8 cellular contexts compared by ENCODE assay signal in the genomic region with DNA sequence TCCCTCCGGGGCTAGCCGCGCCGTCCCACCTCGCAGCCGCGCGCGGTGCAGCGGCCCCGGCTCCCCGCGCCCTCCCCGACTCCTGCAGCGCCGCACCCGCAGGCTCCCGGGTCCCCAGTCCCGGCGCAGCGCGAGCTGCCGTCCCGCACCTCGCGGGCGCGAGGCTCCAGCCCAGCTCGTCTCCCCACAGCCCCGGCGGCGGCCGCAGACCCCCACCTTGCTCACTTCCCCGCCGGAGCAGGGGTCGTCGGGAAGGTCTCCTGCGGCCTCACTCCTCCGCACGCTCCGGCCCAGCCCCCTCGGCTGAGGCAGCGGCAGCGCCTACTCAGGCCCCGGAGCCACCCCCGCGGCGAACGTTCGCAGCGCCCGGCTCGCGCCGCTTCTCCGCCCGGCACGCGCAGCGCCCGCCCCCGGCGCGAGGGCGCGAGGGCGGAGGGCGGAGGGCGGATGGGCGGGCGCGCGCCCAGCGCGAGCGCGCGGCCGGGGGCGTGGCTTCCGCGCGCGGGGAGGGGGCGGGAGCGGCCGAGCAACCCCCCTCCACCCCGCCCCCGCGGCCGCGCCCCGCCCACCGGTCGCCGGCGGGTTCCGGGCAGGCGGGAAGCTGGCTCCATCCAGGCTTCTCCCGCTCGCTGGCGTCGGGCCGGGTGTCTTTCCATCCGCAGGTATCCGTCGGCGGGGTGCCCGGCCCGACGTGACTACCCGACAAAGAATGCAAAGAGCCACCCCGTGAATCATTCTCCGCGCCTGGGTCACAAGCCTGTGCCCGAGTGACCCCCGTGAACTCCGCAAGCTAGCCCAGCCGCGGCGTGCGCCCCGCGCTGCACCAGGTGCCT. TPM values are rescaled to one million over a fixed set of nuclear protein-coding genes. Genes with fewer than 3 reads are reported as not detected.
DNase-seq lines count a peak whose midpoint lies in the region; ATAC-seq and TF ChIP-seq lines count a peak whose summit lies in the region.

A gene (minus strand): TSS at position 408 of the 833 bp plus-strand sequence. CDS start 20,917 bp downstream, outside the sequence.

- DNase-seq in AG08396 (ENCODE audit: low spot score): peak; percentile 94
- peak; percentile 32 to 85 for DNase-seq in NCI-H526 (lab: John Stamatoyannopoulos, UW)
- peak; percentile 64 to 71 for DNase-seq in activated CD4-positive, alpha-beta T cell treated with anti-CD3 and anti-CD28 coated beads, Interleukin-2, amount 50 U/mL, for 4 hours
- DNase-seq in lung (ENCODE audit: low spot score): peak; percentile 76
- DNase-seq in stimulated activated CD4-positive, alpha-beta T cell treated with anti-CD3 and anti-CD28 coated beads, TNF-alpha, amount 100 ng/mL, for 24 hours (ENCODE audit: low read depth in 3 of 3): peak; percentile 35 to 77 (median 55)

- peaks cover 5 to 20% of the 10 kb centered on the region in 2 donors for H3K27me3 ChIP-seq in duodenal mucosa (ENCODE audit: control insufficient read depth in 1 of 2, insufficient read depth in 2 of 2, low read length in 2 of 2)
- no peaks in the 10 kb centered on the region for H3K27me3 ChIP-seq in lung (ENCODE audit: control insufficient read depth, insufficient read depth)

- H3K27ac ChIP-seq in duodenal mucosa (ENCODE audit: low read depth, low read length): peak within 1 kb of the TSS; percentile 61
- H3K27ac ChIP-seq in lung (ENCODE audit: low read depth in 1 of 2, low read length in 1 of 2): peak within 1 kb of the TSS; percentile 91 to 94

- H3K9ac ChIP-seq in duodenal mucosa (ENCODE audit: low read depth in 1 of 2, low read length in 2 of 2): peak within 1 kb of the TSS; percentile 23 to 70

- WGBS in lung, 2 donors: 1% methylated on average over 78 to 124 of the region's 124 CpGs

- H3K9me3 ChIP-seq in duodenal mucosa (ENCODE audit: control insufficient read depth in 1 of 2, low read length in 2 of 2) (no peaks in the 10 kb centered on the region), lung (ENCODE audit: control insufficient read depth in 2 of 2, insufficient read depth in 1 of 2, low read length in 1 of 2) (no peaks in the 10 kb centered on the region)

- peaks cover 8% of the 10 kb centered on the region in 2 donors for H3K4me1 ChIP-seq in duodenal mucosa (ENCODE audit: control insufficient read depth in 1 of 2, insufficient read depth in 2 of 2, low read length in 2 of 2)
- peaks cover 3 to 4% of the 10 kb centered on the region in 2 donors for H3K4me1 ChIP-seq in lung (ENCODE audit: control insufficient read depth in 2 of 2, insufficient read depth in 2 of 2, low read length in 2 of 2)

- no peak for TF ChIP-seq CTCF in lung (IDR thresholded peaks at IDR 0.05; ENCODE audit: control extremely low read depth, extremely low read depth)

- ATAC-seq in GM18867 (IDR thresholded peaks at IDR 0.05; ENCODE audit: unreplicated experiment): peak; percentile 73
- peak; percentile 71 for ATAC-seq in HG03097 (IDR thresholded peaks at IDR 0.05; ENCODE audit: low FRiP score, unreplicated experiment)
- ATAC-seq in lung (ENCODE audit: insufficient read depth, low FRiP score): peak; percentile 86

- peak within 1 kb of the TSS; percentile 68 to 79 for H3K4me3 ChIP-seq in duodenal mucosa (ENCODE audit: low read depth in 1 of 2, low read length in 2 of 2)
- peak within 1 kb of the TSS; percentile 87 for H3K4me3 ChIP-seq in lung

- H3K36me3 ChIP-seq in duodenal mucosa (ENCODE audit: control insufficient read depth in 1 of 2, insufficient read depth in 2 of 2, low read length in 2 of 2): no peaks in the 10 kb centered on the region
- no peaks in the 10 kb centered on the region for H3K36me3 ChIP-seq in lung (ENCODE audit: control insufficient read depth in 2 of 2, insufficient read depth in 2 of 2, low read length in 2 of 2)

RNA-seq across cellular contexts. Expression of the gene that starts here (rescaled TPM):
- 10 to 100 TPM; 24.5 to 35.2 TPM for total RNA-seq in lung
- polyA plus RNA-seq in lung: 10 to 100 TPM; 10.1 to 16.4 TPM

Comparison
In these comparisons a context has a peak if more than half of its experiments do, and no peak if none do; other contexts are left out.
1. Peak in every context shown above with its lines: DNase-seq, ATAC-seq, H3K4me3 ChIP-seq and H3K27ac ChIP-seq.